Comparison of ENCODE assay signal across 17 cellular contexts in the genomic region with DNA sequence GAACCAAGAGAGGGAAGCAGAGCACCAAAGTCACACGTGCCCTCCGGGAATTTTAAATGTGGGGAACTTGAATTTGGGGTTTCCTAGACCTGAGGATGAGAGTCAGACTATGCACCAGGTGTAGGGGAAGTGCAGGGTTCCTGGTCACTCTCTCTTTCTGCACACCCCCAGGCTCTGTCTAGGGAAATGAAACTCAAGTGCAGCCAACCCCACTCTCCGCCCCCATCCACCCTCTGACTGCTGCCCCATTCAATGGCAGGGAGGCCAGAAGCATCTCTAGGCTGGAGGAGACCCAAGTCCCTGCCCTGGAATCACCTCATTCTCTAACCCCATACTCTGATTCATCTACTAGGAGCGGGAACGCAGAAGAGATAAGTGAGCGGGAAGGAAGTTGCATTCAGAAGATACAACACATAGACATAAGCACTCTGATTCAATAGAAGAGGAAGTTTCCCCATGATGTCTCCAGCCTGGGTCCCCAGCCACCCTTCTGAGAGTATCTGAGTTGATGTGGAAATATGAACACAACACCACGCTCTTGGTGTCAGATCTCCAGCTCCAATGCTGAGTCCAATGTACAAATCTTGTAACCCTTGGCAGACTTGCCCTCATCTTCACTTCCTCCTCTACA. TPM values are rescaled to one million over a fixed set of nuclear protein-coding genes. Genes with fewer than 3 reads are reported as not detected.
DNase-seq lines count a peak whose midpoint lies in the region; ATAC-seq, FAIRE-seq and TF ChIP-seq lines count a peak whose summit lies in the region.
"Had no signal": no experiment of that assay in that cellular context is flagged by ENCODE, and none has a peak within 500 bp of the region (broad histone marks: within the 10 kb centered on the region; RNA-seq: fewer than 3 reads in every experiment).

No MANE protein-coding gene starts in this region.

- peaks cover 0 to 3% (median 0%) of the 10 kb centered on the region in 4 donors for H3K4me1 ChIP-seq in upper lobe of left lung
- H3K4me1 ChIP-seq: Caco-2 had no signal

- WGBS in upper lobe of left lung, 2 donors, result 57 to 80% methylated on average over 7 of the region's 7 CpGs

- H3K4me3 Mint-ChIP-seq in effector memory CD8-positive, alpha-beta T cell, result no peak overlapping the region
- no peak overlapping the region for H3K4me3 Mint-ChIP-seq in activated T-cell treated with anti-CD3 and anti-CD28 coated beads, Interleukin-2, amount 50 U/mL, for 4 hours

- H3K4me1 Mint-ChIP-seq in effector memory CD8-positive, alpha-beta T cell (ENCODE audit: low read depth in 2 of 2), result no peaks in the 10 kb centered on the region
- H3K4me1 Mint-ChIP-seq in activated T-cell treated with anti-CD3 and anti-CD28 coated beads, Interleukin-2, amount 50 U/mL, for 4 hours (ENCODE audit: low read depth), result no peaks in the 10 kb centered on the region

- H3K36me3 Mint-ChIP-seq in effector memory CD8-positive, alpha-beta T cell (ENCODE audit: insufficient read depth), result no peaks in the 10 kb centered on the region
- no peaks in the 10 kb centered on the region for H3K36me3 Mint-ChIP-seq in activated T-cell treated with anti-CD3 and anti-CD28 coated beads, Interleukin-2, amount 50 U/mL, for 4 hours (ENCODE audit: insufficient read depth)

- intact Hi-C loops in Right ventricle myocardium inferior (cut with DNase I) (no loop called here), cardiac septum (cut with DNase I) (no loop called here)

- no peak overlapping the region for H3K4me3 ChIP-seq in upper lobe of left lung

- peak overlapping the region; percentile 32 to 69 (median 48) for H3K27ac ChIP-seq in upper lobe of left lung

- no peaks in the 10 kb centered on the region for H3K9me3 Mint-ChIP-seq in effector memory CD8-positive, alpha-beta T cell
- no peaks in the 10 kb centered on the region for H3K9me3 Mint-ChIP-seq in activated T-cell treated with anti-CD3 and anti-CD28 coated beads, Interleukin-2, amount 50 U/mL, for 4 hours

- TF ChIP-seq EP300 in upper lobe of left lung (IDR thresholded peaks at IDR 0.05), result no peak

- DNase-seq in Right ventricle myocardium inferior (ENCODE audit: missing footprints) (no peak), cardiac septum (ENCODE audit: low spot score) (no peak), NOMO-1 (lab: John Stamatoyannopoulos, UW; ENCODE audit: unreplicated experiment in 2 of 2) (peak; percentile 81 to 94), upper lobe of left lung (peak in 1 of 2 donors; percentile 65), HTR-8/SVneo (ENCODE audit: insufficient read length, low spot score) (no peak)
- DNase-seq in effector memory CD8-positive, alpha-beta T cell, result no peak
- no peak for DNase-seq in stimulated activated naive CD8-positive, alpha-beta T cell treated with anti-CD3 and anti-CD28 coated beads, Interleukin-15, Interleukin-2, amounts not matched to agents 100 U/mL and 50 U/mL, for 24 hours
- no peak for DNase-seq in activated T-cell treated with anti-CD3 and anti-CD28 coated beads, Interleukin-2, amount 50 U/mL, for 4 hours
- DNase-seq: 8988T, activated gamma-delta T cell, Caco-2, NCI-H1436 treated with DMSO at 0.1 percent for 48 hours, NCI-H446 treated with DMSO at 0.1 percent for 48 hours, small intestine had no signal

- H3K27ac Mint-ChIP-seq in effector memory CD8-positive, alpha-beta T cell, result no peak overlapping the region

- peak in 1 of 4 donors; percentile 17 for TF ChIP-seq POLR2A in upper lobe of left lung (IDR thresholded peaks at IDR 0.05)

- no peaks in the 10 kb centered on the region for H3K9me3 ChIP-seq in upper lobe of left lung
- H3K9me3 ChIP-seq: Caco-2 had no signal

- H3K27me3 Mint-ChIP-seq in effector memory CD8-positive, alpha-beta T cell, result peaks cover 40 to 54% of the 10 kb centered on the region in 2 donors
- H3K27me3 Mint-ChIP-seq in activated T-cell treated with anti-CD3 and anti-CD28 coated beads, Interleukin-2, amount 50 U/mL, for 4 hours (ENCODE audit: low read depth), result peaks cover 23% of the 10 kb centered on the region

- no peaks in the 10 kb centered on the region for H3K36me3 ChIP-seq in upper lobe of left lung

- no peaks in the 10 kb centered on the region for H3K27me3 ChIP-seq in upper lobe of left lung

- no peak for FAIRE-seq in HTR-8/SVneo (lab: Jason Lieb, UNC)
- FAIRE-seq: RCC 7860, small intestine had no signal

- no peak for TF ChIP-seq CTCF in upper lobe of left lung (IDR thresholded peaks at IDR 0.05)

- ATAC-seq in Right ventricle myocardium inferior (peak; percentile 42), upper lobe of left lung (ENCODE audit: low FRiP score in 2 of 2) (peak; percentile 75 to 82)
- peak; percentile 26 for ATAC-seq in effector memory CD8-positive, alpha-beta T cell (replicated peaks)
- no peak for ATAC-seq in stimulated activated naive CD8-positive, alpha-beta T cell treated with anti-CD3 and anti-CD28 coated beads, Interleukin-15, Interleukin-2, amounts not matched to agents 100 U/mL and 50 U/mL, for 24 hours
- no peak for ATAC-seq in activated T-cell treated with anti-CD3 and anti-CD28 coated beads, Interleukin-2, amount 50 U/mL, for 4 hours

RNA-seq across cellular contexts. Expression of gene SIGLEC14, which starts 4.7 kb away (rescaled TPM):
- total RNA-seq in Right ventricle myocardium inferior (1.2 TPM), cardiac septum (1.2 TPM), upper lobe of left lung (10 to 100 TPM in 4 of 6 donors, 1 to 10 TPM in 1, not detected in 1; 5.0 to 44.6 (median 22.3) TPM)
- total RNA-seq in activated T-cell treated with anti-CD3 and anti-CD28 coated beads, Interleukin-2, amount 50 U/mL, for 4 hours, result not detected
- total RNA-seq: Caco-2, fibroblast of lung, lung microvascular endothelial cell had no signal

RNA-seq across cellular contexts. Expression of gene SIGLEC5, which starts 21.1 kb away (rescaled TPM):
- not detected for total RNA-seq in Right ventricle myocardium inferior
- 0.94 TPM for total RNA-seq in cardiac septum
- total RNA-seq in upper lobe of left lung, result 1 to 10 TPM in 3 of 6 donors, under 1 TPM in 1, not detected in 2; 0.46 to 9.4 (median 5.7) TPM
- under 1 TPM in 1 of 3 donors, not detected in 2; 0.11 TPM for total RNA-seq in activated T-cell treated with anti-CD3 and anti-CD28 coated beads, Interleukin-2, amount 50 U/mL, for 4 hours
- total RNA-seq: Caco-2, fibroblast of lung, lung microvascular endothelial cell had no signal

RNA-seq across cellular contexts. Expression of gene SPACA6, which starts 41.8 kb away (rescaled TPM):
- total RNA-seq in Right ventricle myocardium inferior, result 14.6 TPM
- total RNA-seq in cardiac septum, result 14.7 TPM
- total RNA-seq in upper lobe of left lung, result 100 to 1,000 TPM in 1 of 6 donors, 10 to 100 TPM in 4, 1 to 10 TPM in 1; 6.2 to 157 (median 19.7) TPM
- total RNA-seq in activated T-cell treated with anti-CD3 and anti-CD28 coated beads, Interleukin-2, amount 50 U/mL, for 4 hours, result 1 to 10 TPM; 1.6 to 2.3 (median 2.1) TPM

Comparison
In these comparisons a context has a peak if more than half of its experiments do, and no peak if none do; other contexts are left out.
1. ATAC-seq: peak in Right ventricle myocardium inferior (single experiment), effector memory CD8-positive, alpha-beta T cell (single experiment) and upper lobe of left lung (2 of 2); none in stimulated activated naive CD8-positive, alpha-beta T cell treated with anti-CD3 and anti-CD28 coated beads, Interleukin-15, Interleukin-2, amounts not matched to agents 100 U/mL and 50 U/mL, for 24 hours (single experiment) and activated T-cell treated with anti-CD3 and anti-CD28 coated beads, Interleukin-2, amount 50 U/mL, for 4 hours (0 of 2).
2. DNase-seq: peak in NOMO-1 (2 of 2); none in Right ventricle myocardium inferior (single experiment), cardiac septum (single experiment), effector memory CD8-positive, alpha-beta T cell (0 of 3), stimulated activated naive CD8-positive, alpha-beta T cell treated with anti-CD3 and anti-CD28 coated beads, Interleukin-15, Interleukin-2, amounts not matched to agents 100 U/mL and 50 U/mL, for 24 hours (single experiment), activated T-cell treated with anti-CD3 and anti-CD28 coated beads, Interleukin-2, amount 50 U/mL, for 4 hours (single experiment) and HTR-8/SVneo (single experiment).